In the genomic region with DNA sequence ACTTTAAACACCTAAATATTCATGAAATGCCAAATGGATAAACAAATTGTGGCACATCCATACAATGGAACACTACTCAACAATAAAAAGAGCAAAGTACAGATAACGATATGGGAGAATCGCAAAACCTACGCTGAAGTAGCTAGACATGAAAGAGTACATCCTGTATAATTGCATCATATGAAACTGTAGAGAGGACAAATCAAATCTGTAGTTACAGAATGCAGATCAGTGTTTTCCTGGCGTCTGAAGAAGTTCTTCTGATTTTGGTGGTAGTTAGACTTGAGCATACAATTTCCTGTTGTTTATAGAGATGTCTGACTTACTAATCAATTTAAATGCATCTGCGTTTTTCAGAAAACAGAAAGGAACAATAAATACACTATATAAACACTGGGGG, we compare ENCODE assay signal across 14 cellular contexts.
"Had no signal": no experiment of that assay in that cellular context is flagged by ENCODE, and none has a peak within 500 bp of the region (broad histone marks: within the 10 kb centered on the region; RNA-seq: fewer than 3 reads in every experiment).

No MANE protein-coding gene starts in this region.

- H3K27me3 Mint-ChIP-seq: activated CD4-positive, alpha-beta T cell treated with anti-CD3 and anti-CD28 coated beads, Interleukin-2, amount 10 ng/mL, durations not matched to agents 24 days and 14 days; type B pancreatic cell had no signal

- ATAC-seq: left ventricle myocardium superior, right cardiac atrium had no signal

- H3K4me3 Mint-ChIP-seq: activated CD4-positive, alpha-beta T cell treated with anti-CD3 and anti-CD28 coated beads, Interleukin-2, amount 10 ng/mL, durations not matched to agents 24 days and 14 days; immature natural killer cell; neural progenitor cell; type B pancreatic cell had no signal

- H3K4me1 Mint-ChIP-seq: immature natural killer cell had no signal

- H3K27ac Mint-ChIP-seq: activated CD4-positive, alpha-beta T cell treated with anti-CD3 and anti-CD28 coated beads, Interleukin-2, amount 10 ng/mL, durations not matched to agents 24 days and 14 days; activated T-helper 2 cell treated with anti-CD3 and anti-CD28 coated beads, Interferon-gamma antibody, Interleukin-2, Interleukin-4, amounts not matched to agents 10 μg/mL and 5 μg/mL and 100 μg/mL, durations not matched to agents 14 hours and 24 hours and 36 hours; immature natural killer cell; neural progenitor cell; type B pancreatic cell had no signal

- H3K9me3 Mint-ChIP-seq: type B pancreatic cell had no signal

- H3K9me3 ChIP-seq: ascending aorta, esophagus muscularis mucosa, prostate gland, testis had no signal

- H3K4me1 ChIP-seq: ascending aorta, esophagus muscularis mucosa, neural progenitor cell, prostate gland, testis had no signal

- H3K36me3 Mint-ChIP-seq: immature natural killer cell, neural progenitor cell, type B pancreatic cell had no signal

- H3K27ac ChIP-seq: ascending aorta, esophagus muscularis mucosa, neural progenitor cell, prostate gland, testis had no signal

- H3K36me3 ChIP-seq: ascending aorta, esophagus muscularis mucosa, neural progenitor cell, prostate gland had no signal

- DNase-seq: activated CD4-positive, alpha-beta T cell treated with anti-CD3 and anti-CD28 coated beads, Interleukin-2, amount 10 ng/mL, durations not matched to agents 24 days and 14 days; activated CD8-positive, alpha-beta memory T cell treated with anti-CD3 and anti-CD28 coated beads, Interleukin-2, amount 50 U/mL, for 4 hours; effector CD4-positive, alpha-beta T cell; immature natural killer cell; kidney glomerular epithelial cell; left ventricle myocardium superior; right cardiac atrium; testis had no signal

- H3K4me3 ChIP-seq: ascending aorta, esophagus muscularis mucosa, neural progenitor cell, prostate gland, testis had no signal

- H3K27me3 ChIP-seq: ascending aorta, esophagus muscularis mucosa, neural progenitor cell, testis had no signal
